22 cellular contexts compared by ENCODE assay signal in the genomic region with DNA sequence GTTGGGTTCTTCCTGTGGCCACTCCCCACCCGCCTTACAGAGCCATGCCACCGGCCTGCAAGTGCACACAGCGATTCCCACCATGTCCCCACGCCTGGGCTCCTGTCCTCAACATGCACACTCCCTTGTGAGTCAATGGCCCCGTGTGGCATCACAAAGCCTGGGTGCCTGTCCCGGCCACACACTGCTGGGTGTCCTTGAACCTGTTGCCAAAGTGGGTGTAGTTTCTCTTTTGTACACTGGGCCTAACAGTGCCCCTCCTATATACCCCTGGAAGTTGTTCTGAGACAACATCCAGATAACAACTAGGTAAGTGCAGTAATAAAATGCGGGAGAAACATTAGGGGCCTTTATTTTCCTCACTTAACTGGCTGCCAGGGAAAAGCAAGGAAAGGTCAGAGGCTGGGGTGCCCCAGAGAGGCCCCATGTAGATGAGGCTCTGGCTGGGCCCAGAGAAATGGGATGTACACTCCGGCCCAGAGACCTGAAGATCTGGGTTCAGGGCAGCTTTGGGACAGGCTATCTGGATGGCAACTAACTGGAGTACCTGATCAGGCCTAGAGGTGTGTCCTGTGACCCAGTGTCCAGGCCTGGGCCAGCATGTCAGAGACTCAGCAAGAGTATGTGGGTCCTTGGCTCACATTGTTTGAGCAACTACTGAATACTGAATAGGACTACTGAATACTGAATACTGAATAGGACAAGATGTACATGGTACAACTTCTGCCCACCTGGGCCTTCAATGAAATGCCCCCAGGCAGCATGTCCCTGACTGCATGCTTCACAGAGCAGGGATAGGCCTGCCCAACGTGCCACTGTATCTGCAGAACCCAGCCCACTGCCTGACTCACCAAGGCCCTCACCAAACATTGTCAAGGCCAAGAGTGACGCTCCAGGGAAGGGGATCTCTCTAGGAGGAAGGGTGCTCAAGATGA. TPM values are rescaled to one million over a fixed set of nuclear protein-coding genes. Genes with fewer than 3 reads are reported as not detected.
DNase-seq lines count a peak whose midpoint lies in the region; ATAC-seq and TF ChIP-seq lines count a peak whose summit lies in the region.
"Had no signal": no experiment of that assay in that cellular context is flagged by ENCODE, and none has a peak within 500 bp of the region (broad histone marks: within the 10 kb centered on the region; RNA-seq: fewer than 3 reads in every experiment).

No MANE protein-coding gene starts in this region.

- DNase-seq in HFFc6: no peak
- peak; percentile 75 for DNase-seq in RWPE2 (ENCODE audit: low spot score)
- peak in 1 of 2 donors; percentile 56 for DNase-seq in foreskin keratinocyte
- DNase-seq in osteoblast (ENCODE audit: insufficient read length, low spot score, missing footprints): peak; percentile 65
- DNase-seq in lower leg skin (ENCODE audit: low spot score in 2 of 2): no peak
- no peak for DNase-seq in dorsolateral prefrontal cortex
- DNase-seq: activated CD4-positive, CD25-positive, alpha-beta regulatory T cell treated with anti-CD3 and anti-CD28 coated beads, Interleukin-2, amount 50 U/mL, for 72 hours; activated naive CD4-positive, alpha-beta T cell; activated T-cell treated with anti-CD3 and anti-CD28 coated beads, Interleukin-2, amount 50 U/mL, for 24 hours; CD8-positive, alpha-beta memory T cell; DMS79 treated with DMSO at 0.1 percent for 48 hours; foreskin fibroblast; hypothalamus; kidney glomerular epithelial cell; MM.1S; NCI-H2171; NCI-H526 treated with DMSO at 0.1 percent for 48 hours; occipital lobe; stimulated activated CD4-positive, alpha-beta T cell treated with anti-CD3 and anti-CD28 coated beads, Interleukin-2, amount 100 ng/mL, for 48 hours; stimulated activated naive CD4-positive, alpha-beta T cell treated with Interleukin-2 at 50 U/mL for 16 hours had no signal

- peaks cover 52% of the 10 kb centered on the region for H3K4me1 Mint-ChIP-seq in HFFc6 (ENCODE audit: low read depth)
- H3K4me1 Mint-ChIP-seq: CD8-positive, alpha-beta memory T cell had no signal

- H3K27ac ChIP-seq in RWPE2 (ENCODE audit: poor library complexity, severe bottlenecking): peak overlapping the region; percentile 98
- no peak overlapping the region for H3K27ac ChIP-seq in foreskin keratinocyte
- H3K27ac ChIP-seq in osteoblast (ENCODE audit: low read depth, low read length): no peak overlapping the region
- H3K27ac ChIP-seq in dorsolateral prefrontal cortex: no peak overlapping the region
- H3K27ac ChIP-seq: epithelial cell of prostate had no signal

- peaks cover 6% of the 10 kb centered on the region for H3K79me2 ChIP-seq in osteoblast (ENCODE audit: insufficient read depth, low read length)

- intact Hi-C loops in lower leg skin (cut with DNase I; ENCODE audit: low total_unique reads): no loop called here
- intact Hi-C loops in dorsolateral prefrontal cortex (cut with DNase I): no loop called here

- no peak for TF ChIP-seq POLR2A in lower leg skin (IDR thresholded peaks at IDR 0.05)

- H3K9me3 ChIP-seq in RWPE2 (ENCODE audit: severe bottlenecking) (no peaks in the 10 kb centered on the region), osteoblast (ENCODE audit: low read depth, low read length) (no peaks in the 10 kb centered on the region)

- no peaks in the 10 kb centered on the region for H3K9me3 Mint-ChIP-seq in HFFc6
- H3K9me3 Mint-ChIP-seq: activated T-cell treated with anti-CD3 and anti-CD28 coated beads, Interleukin-2, amount 50 U/mL, for 24 hours; CD8-positive, alpha-beta memory T cell had no signal

- peaks cover 17% of the 10 kb centered on the region for H3K36me3 Mint-ChIP-seq in HFFc6 (ENCODE audit: low read depth)
- H3K36me3 Mint-ChIP-seq: CD8-positive, alpha-beta memory T cell had no signal

- ATAC-seq in RWPE2 (ENCODE audit: low read depth): no peak
- peak; percentile 30 for ATAC-seq in foreskin keratinocyte
- ATAC-seq in HG02938 (IDR thresholded peaks at IDR 0.05; ENCODE audit: unreplicated experiment): no peak

- peak overlapping the region; percentile 31; the same call in 1 of the 2 replicates for H3K27ac Mint-ChIP-seq in HFFc6
- H3K27ac Mint-ChIP-seq: activated T-cell treated with anti-CD3 and anti-CD28 coated beads, Interleukin-2, amount 50 U/mL, for 24 hours; CD8-positive, alpha-beta memory T cell had no signal

- no peak overlapping the region for H2AFZ ChIP-seq in osteoblast (ENCODE audit: low read length)

- H3K27me3 Mint-ChIP-seq in HFFc6 (ENCODE audit: insufficient read depth): peaks cover 4% of the 10 kb centered on the region

- H3K4me3 ChIP-seq in RWPE2 (ENCODE audit: severe bottlenecking) (no peak overlapping the region), osteoblast (ENCODE audit: insufficient read depth, low read length) (no peak overlapping the region), lower leg skin (ENCODE audit: low read depth, poor library complexity, severe bottlenecking) (no peak overlapping the region), dorsolateral prefrontal cortex (no peak overlapping the region)

- H3K4me2 ChIP-seq in osteoblast (ENCODE audit: insufficient read depth, low read length): no peak overlapping the region

- no peak for TF ChIP-seq CTCF in HFFc6 (IDR thresholded peaks at IDR 0.05)
- no peak for TF ChIP-seq CTCF in RWPE2 (IDR thresholded peaks at IDR 0.05; ENCODE audit: poor library complexity, severe bottlenecking)
- no peak for TF ChIP-seq CTCF in foreskin keratinocyte (conservative IDR thresholded peaks at IDR 0.05)
- no peak for TF ChIP-seq CTCF in osteoblast (IDR thresholded peaks at IDR 0.05; ENCODE audit: extremely low read depth, low read depth, low read length)
- no peak for TF ChIP-seq CTCF in lower leg skin (IDR thresholded peaks at IDR 0.05)
- TF ChIP-seq CTCF in dorsolateral prefrontal cortex (IDR thresholded peaks at IDR 0.05 in 54 of 56, conservative IDR thresholded peaks at IDR 0.05 in 2 of 56; ENCODE audit: low read depth in 1 of 56, partially characterized antibody in 56 of 56): no peak

- no peak overlapping the region for H3K4me3 Mint-ChIP-seq in HFFc6
- H3K4me3 Mint-ChIP-seq: activated T-cell treated with anti-CD3 and anti-CD28 coated beads, Interleukin-2, amount 50 U/mL, for 24 hours had no signal

- H3K36me3 ChIP-seq in RWPE2 (ENCODE audit: low read depth) (peaks cover 16% of the 10 kb centered on the region), osteoblast (ENCODE audit: insufficient read depth, low read length) (peaks cover 2% of the 10 kb centered on the region)

- H3K4me1 ChIP-seq in RWPE2 (ENCODE audit: insufficient read depth, poor library complexity, severe bottlenecking) (peaks cover 47% of the 10 kb centered on the region), foreskin keratinocyte (peaks cover 29% of the 10 kb centered on the region), osteoblast (ENCODE audit: insufficient read depth, low read length) (peaks cover 39% of the 10 kb centered on the region)

- 81 to 82% methylated on average over 10 of the region's 10 CpGs for WGBS in lower leg skin, 2 donors

- H3K27me3 ChIP-seq in RWPE2 (ENCODE audit: insufficient read depth, poor library complexity, severe bottlenecking) (no peaks in the 10 kb centered on the region), foreskin keratinocyte (no peaks in the 10 kb centered on the region), osteoblast (ENCODE audit: insufficient read depth, low read length) (no peaks in the 10 kb centered on the region), dorsolateral prefrontal cortex (peaks cover 0 to 11% (median 0%) of the 10 kb centered on the region in 45 donors)

- H4K20me1 ChIP-seq in osteoblast (ENCODE audit: insufficient read depth, low read length): no peaks in the 10 kb centered on the region

RNA-seq across cellular contexts. Expression of a gene that starts 8.3 kb away (rescaled TPM):
- total RNA-seq in HFFc6 (2021; fragmentation: NEBNext Ultra II Directional; extraction: Animal tissue kit (Norgen Biotek cat#: 25700)): 10 to 100 TPM; 18.4 to 23.6 (median 21.3) TPM
- total RNA-seq in foreskin keratinocyte (22.5 and 28.4 TPM in 2 replicates), osteoblast (12.4 and 28.6 TPM in 2 replicates), lower leg skin (10 to 100 TPM; 25.8 to 47.5 (median 35.2) TPM), dorsolateral prefrontal cortex (1 to 10 TPM in 114 of 120 experiments, under 1 TPM in 6; 0.52 to 9.2 (median 2.7) TPM)
- polyA plus RNA-seq in foreskin keratinocyte: 19.7 and 24.1 TPM in 2 replicates
- polyA plus RNA-seq: CD8-positive, alpha-beta memory T cell had no signal

Comparison
In these comparisons a context has a peak if more than half of its experiments do, and no peak if none do; other contexts are left out.
1. DNase-seq: peak in RWPE2 (single experiment) and osteoblast (single experiment); none in HFFc6 (single experiment), lower leg skin (0 of 2) and dorsolateral prefrontal cortex (0 of 10).